8 cellular contexts compared by ENCODE assay signal in genomic region chr3:126083511-126083912, GRCh38. TPM values are rescaled to one million over a fixed set of nuclear protein-coding genes. Genes with fewer than 3 reads are reported as not detected.
DNase-seq lines count a peak whose midpoint lies in the region; ATAC-seq and TF ChIP-seq lines count a peak whose summit lies in the region.

No MANE protein-coding gene starts in this region.

- H3K36me3 ChIP-seq in PC-3 (ENCODE audit: low read depth, low read length) (no peaks in the 10 kb centered on the region; the same call in 1 of the 2 replicates), skeletal muscle satellite cell (ENCODE audit: insufficient read depth, low read length) (no peaks in the 10 kb centered on the region)

- intact Hi-C loops in CD4-positive, alpha-beta T cell (cut with DNase I, micrococcal nuclease), result loop anchor here (1.0 to 10.0 kb wide), 12 partner anchors 91 to 1591 kb away; partner anchors contain the start of genes ABTB1 (in 1 of the 2), KLF15 (in 1 of the 2), MCM2 (in 1 of the 2) and OSBPL11 (in 1 of the 2)
- intact Hi-C loops in PC-3 (cut with micrococcal nuclease), result loop anchor here (5.0 kb wide), 1 partner anchor 156 kb away; no protein-coding TSS in a partner anchor

- H3F3A ChIP-seq in PC-3 (ENCODE audit: low read length, unreplicated experiment), result no peaks in the 10 kb centered on the region

- CTCF ChIA-PET in CD4-positive, alpha-beta T cell (lab: Charles Lee), result interaction anchor here (0.8 to 1.1 kb wide), 3 partner anchors 93 to 393 kb away, joined by 3 to 4 read pairs (median 3); no protein-coding TSS in a partner anchor
- CTCF ChIA-PET in PC-3 (lab: Charles Lee), result no interaction called here

- H3K27me3 ChIP-seq in CD4-positive, alpha-beta T cell (ENCODE audit: control insufficient read depth, insufficient read depth, low read length), result no peaks in the 10 kb centered on the region
- H3K27me3 ChIP-seq in PC-3 (ENCODE audit: low read length), result no peaks in the 10 kb centered on the region
- no peaks in the 10 kb centered on the region for H3K27me3 ChIP-seq in skeletal muscle satellite cell (ENCODE audit: control insufficient read depth, insufficient read depth, low read length)

- BruUV-seq in PC-3 (replicated peaks; lab: Mats Ljungman, UMichigan), result no TSS peak

- H3K4me1 ChIP-seq in PC-3 (ENCODE audit: insufficient read depth, low read length) (peaks cover 11% of the 10 kb centered on the region), skeletal muscle satellite cell (ENCODE audit: control insufficient read depth, insufficient read depth, low read length) (peaks cover 17% of the 10 kb centered on the region)

- peak; percentile 50 for ATAC-seq in CD4-positive, alpha-beta T cell (ENCODE audit: poor library complexity)
- ATAC-seq in GM19043 (IDR thresholded peaks at IDR 0.05; ENCODE audit: low read depth, unreplicated experiment), result peak; percentile 47
- ATAC-seq in HG03196 (IDR thresholded peaks at IDR 0.05; ENCODE audit: unreplicated experiment), result peak; percentile 39
- ATAC-seq in PC-3, result peak; percentile 53

- H3K9me2 ChIP-seq in PC-3 (replicated peaks; ENCODE audit: low read length), result no peaks in the 10 kb centered on the region

- H3K4me2 ChIP-seq in PC-3 (ENCODE audit: low read length) (peak overlapping the region; percentile 96), skeletal muscle satellite cell (ENCODE audit: low read length) (peak overlapping the region; percentile 97)

- peaks cover 30% of the 10 kb centered on the region for H3K4me1 Mint-ChIP-seq in CD4-positive, alpha-beta T cell (ENCODE audit: low read depth)

- peak overlapping the region; percentile 74 for H2AFZ ChIP-seq in PC-3 (ENCODE audit: low read length)

- POLR2A ChIA-PET in CD4-positive, alpha-beta T cell (lab: Charles Lee), result interaction anchor here (0.9 to 1.4 kb wide), 5 partner anchors 12 to 1589 kb away, joined by 3 to 23 read pairs (median 4); partner anchors contain the start of gene ABTB1
- POLR2A ChIA-PET in PC-3 (lab: Charles Lee; ENCODE audit: unreplicated experiment), result no interaction called here

- H3K79me2 ChIP-seq in PC-3 (ENCODE audit: low read length), result no peaks in the 10 kb centered on the region

- H3K4me3 ChIP-seq in PC-3 (ENCODE audit: low read length) (peak overlapping the region; percentile 73), iPS-11a (ENCODE audit: low read depth, low read length) (peak overlapping the region; percentile 61), skeletal muscle satellite cell (ENCODE audit: low read length) (peak overlapping the region; percentile 87)

- H3K36me3 Mint-ChIP-seq in CD4-positive, alpha-beta T cell (ENCODE audit: low read depth), result peaks cover 5% of the 10 kb centered on the region

- H4K20me1 ChIP-seq in PC-3 (ENCODE audit: low read length), result no peaks in the 10 kb centered on the region

- H3K27ac Mint-ChIP-seq in CD4-positive, alpha-beta T cell, result peak overlapping the region; percentile 85

- no peaks in the 10 kb centered on the region for H3K27me3 Mint-ChIP-seq in CD4-positive, alpha-beta T cell

- TF ChIP-seq CTCF in CD4-positive, alpha-beta T cell (IDR thresholded peaks at IDR 0.05), result no peak
- no peak for TF ChIP-seq CTCF in PC-3 (conservative IDR thresholded peaks at IDR 0.05; ENCODE audit: low read depth, low read length)

- H3K9me3 ChIP-seq in CD4-positive, alpha-beta T cell (ENCODE audit: control insufficient read depth, low read length), result no peaks in the 10 kb centered on the region
- 0 out of 2 replicates have a peak, but pooled peaks cover 4% of the 10 kb centered on the region for H3K9me3 ChIP-seq in PC-3 (ENCODE audit: low read length)
- no peaks in the 10 kb centered on the region for H3K9me3 ChIP-seq in skeletal muscle satellite cell (replicated peaks; ENCODE audit: low read length)

- peak overlapping the region; percentile 72 for H3K27ac ChIP-seq in CD4-positive, alpha-beta T cell (ENCODE audit: low read depth, low read length)
- no peak overlapping the region for H3K27ac ChIP-seq in PC-3 (ENCODE audit: low read length)

- peak overlapping the region; percentile 93 for H3K4me3 Mint-ChIP-seq in CD4-positive, alpha-beta T cell

- H3K9me3 Mint-ChIP-seq in CD4-positive, alpha-beta T cell, result no peaks in the 10 kb centered on the region

- H3K9ac ChIP-seq in PC-3 (ENCODE audit: low read length) (peak overlapping the region; percentile 61), skeletal muscle satellite cell (ENCODE audit: low read depth, low read length) (peak overlapping the region; percentile 88)

- DNase-seq in CD4-positive, alpha-beta T cell, result peak in 6 of 10 experiments; percentile 5 to 36 (median 22)
- DNase-seq in PC-3, result peak; percentile 34
- peak; percentile 26 for DNase-seq in amniotic epithelial cell (ENCODE audit: low read depth)
- DNase-seq in DMS153 treated with DMSO at 0.1 percent for 48 hours (lab: John Stamatoyannopoulos, UW; ENCODE audit: unreplicated experiment), result no peak

RNA-seq across cellular contexts. Expression of gene SLC41A3, which starts 0.4 kb away (rescaled TPM):
- total RNA-seq in CD4-positive, alpha-beta T cell, result 10 to 100 TPM; 26.5 to 29.1 TPM
- total RNA-seq in PC-3 (2014; rRNA removed), result 29.8 and 30.4 TPM in 2 replicates
- 27.7 and 34.2 TPM in 2 replicates for total RNA-seq in skeletal muscle satellite cell (2012; rRNA removed)
